Comparison of ENCODE assay signal across 8 cellular contexts in the genomic region with DNA sequence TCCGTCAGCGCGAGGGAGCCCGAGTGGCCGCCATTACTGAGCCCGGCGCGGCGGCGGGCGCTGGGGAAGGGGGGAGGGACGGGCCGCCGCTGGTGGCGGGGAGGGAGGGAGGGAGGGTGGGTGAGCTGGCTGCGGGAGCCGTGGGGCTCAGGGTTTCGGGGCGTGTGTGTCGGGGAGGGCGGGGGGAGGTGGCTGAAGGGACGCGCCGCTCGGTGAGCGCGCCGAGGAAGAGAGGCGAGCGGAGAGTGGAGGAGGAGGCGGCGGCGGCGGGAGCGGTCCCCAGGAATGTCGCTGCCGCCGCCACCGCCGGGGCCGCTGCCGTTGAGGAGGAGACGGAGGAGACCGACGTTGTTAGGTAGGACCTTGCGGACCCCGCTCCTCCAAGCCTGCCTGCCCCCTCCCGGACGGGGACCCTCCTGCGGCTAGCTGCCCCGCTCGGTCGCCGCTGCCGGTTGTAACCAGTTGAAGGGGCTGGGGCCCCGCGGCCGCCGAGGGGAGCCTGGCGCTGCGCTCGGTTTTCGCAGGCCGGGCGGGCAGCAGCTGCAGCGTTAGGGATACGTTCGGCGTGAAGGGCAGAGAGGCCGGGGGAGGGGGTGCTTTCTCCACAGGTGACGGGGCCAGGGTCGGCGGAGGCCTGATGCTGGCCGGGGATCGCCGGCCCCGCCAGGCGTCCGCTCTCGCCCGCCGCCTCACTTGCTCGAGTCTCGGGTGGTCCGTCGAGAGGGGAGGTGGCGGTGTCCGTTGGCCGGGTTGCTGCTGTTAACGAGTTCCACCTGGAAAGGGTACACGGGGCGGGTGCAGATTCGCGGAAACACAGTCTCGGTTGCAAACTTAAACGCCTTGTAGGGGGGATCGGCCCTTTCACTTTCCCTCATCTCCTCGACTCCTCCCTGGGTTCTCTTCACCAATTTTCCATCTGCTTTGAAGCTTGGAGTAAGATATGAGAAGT. TPM values are rescaled to one million over a fixed set of nuclear protein-coding genes. Genes with fewer than 3 reads are reported as not detected.
A peak's percentile ranks its signal among the peaks of the same experiment; 100 is the strongest.
DNase-seq lines count a peak whose midpoint lies in the region; ATAC-seq and TF ChIP-seq lines count a peak whose summit lies in the region.

A gene with protein sequence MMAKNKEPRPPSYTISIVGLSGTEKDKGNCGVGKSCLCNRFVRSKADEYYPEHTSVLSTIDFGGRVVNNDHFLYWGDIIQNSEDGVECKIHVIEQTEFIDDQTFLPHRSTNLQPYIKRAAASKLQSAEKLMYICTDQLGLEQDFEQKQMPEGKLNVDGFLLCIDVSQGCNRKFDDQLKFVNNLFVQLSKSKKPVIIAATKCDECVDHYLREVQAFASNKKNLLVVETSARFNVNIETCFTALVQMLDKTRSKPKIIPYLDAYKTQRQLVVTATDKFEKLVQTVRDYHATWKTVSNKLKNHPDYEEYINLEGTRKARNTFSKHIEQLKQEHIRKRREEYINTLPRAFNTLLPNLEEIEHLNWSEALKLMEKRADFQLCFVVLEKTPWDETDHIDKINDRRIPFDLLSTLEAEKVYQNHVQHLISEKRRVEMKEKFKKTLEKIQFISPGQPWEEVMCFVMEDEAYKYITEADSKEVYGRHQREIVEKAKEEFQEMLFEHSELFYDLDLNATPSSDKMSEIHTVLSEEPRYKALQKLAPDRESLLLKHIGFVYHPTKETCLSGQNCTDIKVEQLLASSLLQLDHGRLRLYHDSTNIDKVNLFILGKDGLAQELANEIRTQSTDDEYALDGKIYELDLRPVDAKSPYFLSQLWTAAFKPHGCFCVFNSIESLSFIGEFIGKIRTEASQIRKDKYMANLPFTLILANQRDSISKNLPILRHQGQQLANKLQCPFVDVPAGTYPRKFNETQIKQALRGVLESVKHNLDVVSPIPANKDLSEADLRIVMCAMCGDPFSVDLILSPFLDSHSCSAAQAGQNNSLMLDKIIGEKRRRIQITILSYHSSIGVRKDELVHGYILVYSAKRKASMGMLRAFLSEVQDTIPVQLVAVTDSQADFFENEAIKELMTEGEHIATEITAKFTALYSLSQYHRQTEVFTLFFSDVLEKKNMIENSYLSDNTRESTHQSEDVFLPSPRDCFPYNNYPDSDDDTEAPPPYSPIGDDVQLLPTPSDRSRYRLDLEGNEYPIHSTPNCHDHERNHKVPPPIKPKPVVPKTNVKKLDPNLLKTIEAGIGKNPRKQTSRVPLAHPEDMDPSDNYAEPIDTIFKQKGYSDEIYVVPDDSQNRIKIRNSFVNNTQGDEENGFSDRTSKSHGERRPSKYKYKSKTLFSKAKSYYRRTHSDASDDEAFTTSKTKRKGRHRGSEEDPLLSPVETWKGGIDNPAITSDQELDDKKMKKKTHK (N-terminal part only) (plus strand): TSS at position 224 of the 949 bp plus-strand sequence. CDS start 13,366 bp downstream, outside the sequence.

- peaks cover 26% of the 10 kb centered on the region for H4K20me1 ChIP-seq in PC-3 (ENCODE audit: low read length)

- no peaks in the 10 kb centered on the region for H3F3A ChIP-seq in PC-3 (ENCODE audit: low read length, unreplicated experiment)

- peak within 1 kb of the TSS; percentile 86 for H3K9ac ChIP-seq in PC-3 (ENCODE audit: low read length)

- H3K4me2 ChIP-seq in PC-3 (ENCODE audit: low read length), result peak within 1 kb of the TSS; percentile 87

- H2AFZ ChIP-seq in PC-3 (ENCODE audit: low read length), result peak within 1 kb of the TSS; percentile 95
- H2AFZ ChIP-seq in neuron (ENCODE audit: low read depth, low read length), result peak within 1 kb of the TSS; percentile 96

- 2% methylated on average over 64 of the region's 98 CpGs; no CpG with 5 or more reads in 1 of the 2 donors for WGBS in transverse colon (ENCODE audit: low coverage in 1 of 2), 2 donors

- no peak for TF ChIP-seq EP300 in transverse colon (IDR thresholded peaks at IDR 0.05; ENCODE audit: low read depth)

- H3K27me3 ChIP-seq in AG04450 (ENCODE audit: control insufficient read depth, insufficient read depth, low read length) (no peaks in the 10 kb centered on the region), PC-3 (ENCODE audit: low read length) (no peaks in the 10 kb centered on the region), neuron (ENCODE audit: insufficient read depth, low read length) (no peaks in the 10 kb centered on the region), transverse colon (no peaks in the 10 kb centered on the region)

- CTCF ChIA-PET in AG04450 (lab: Charles Lee) (interaction anchor here (1.3 kb wide), 1 partner anchor 177 kb away, joined by 6 read pairs; no protein-coding TSS in a partner anchor), PC-3 (lab: Charles Lee) (interaction anchor here (0.5 to 1.9 kb wide), 4 partner anchors 86 to 918 kb away, joined by 4 to 9 read pairs (median 6); a partner anchor contains a TSS)

- peak within 1 kb of the TSS; percentile 83 for H3K4me3 ChIP-seq in AG04450 (ENCODE audit: low read depth, low read length)
- H3K4me3 ChIP-seq in PC-3 (ENCODE audit: low read length), result peak within 1 kb of the TSS; percentile 93
- H3K4me3 ChIP-seq in foreskin fibroblast (ENCODE audit: low read depth in 1 of 2, low read length in 2 of 2), result peak within 1 kb of the TSS; percentile 89 to 97
- H3K4me3 ChIP-seq in neuron (ENCODE audit: low read length), result peak within 1 kb of the TSS; percentile 99
- peak within 1 kb of the TSS; percentile 91 to 96 (median 95) for H3K4me3 ChIP-seq in transverse colon

- intact Hi-C loops in PC-3 (cut with micrococcal nuclease) (loop anchor here (1.0 to 10.0 kb wide), 5 partner anchors 57 to 483 kb away; no protein-coding TSS in a partner anchor), transverse colon (cut with DNase I; ENCODE audit: low total_unique reads) (loop anchor here (5.0 kb wide), 1 partner anchor 125 kb away; a partner anchor contains a TSS)

- TF ChIP-seq CTCF in AG04450 (IDR thresholded peaks at IDR 0.05; ENCODE audit: low read depth, low read length) (0 out of 2 replicates have a peak, but pooled peaks have one; percentile 5), PC-3 (conservative IDR thresholded peaks at IDR 0.05; ENCODE audit: low read depth, low read length) (no peak), foreskin fibroblast (IDR thresholded peaks at IDR 0.05; ENCODE audit: low read depth, low read length) (no peak), transverse colon (IDR thresholded peaks at IDR 0.05) (peak in 4 of 5 experiments; percentile 9 to 44 (median 18))

- H3K27ac ChIP-seq in AG04450 (ENCODE audit: low read depth, low read length), result peak within 1 kb of the TSS; percentile 89
- H3K27ac ChIP-seq in PC-3 (ENCODE audit: low read length), result peak within 1 kb of the TSS; percentile 90
- peak within 1 kb of the TSS; percentile 99 to 100 (median 99) for H3K27ac ChIP-seq in transverse colon

- H3K36me3 ChIP-seq in PC-3 (ENCODE audit: low read depth, low read length) (no peaks in the 10 kb centered on the region), neuron (ENCODE audit: insufficient read depth, low read length) (no peaks in the 10 kb centered on the region), transverse colon (no peaks in the 10 kb centered on the region)

- peak; percentile 73 for TF ChIP-seq POLR2A in transverse colon (IDR thresholded peaks at IDR 0.05)

- in situ Hi-C loops in transverse colon (cut with MboI; ENCODE audit: low pct_ligation_motif_present in 1 of 4, low pct_unique_long_range_greater_than_20kb in 1 of 4, low sequenced_read_pairs in 3 of 4), result loop anchor here in 3 of 4 donors (10.0 to 25.0 kb wide), 2 partner anchors 135 to 177 kb away; a partner anchor contains a TSS

- ATAC-seq in GM18907 (IDR thresholded peaks at IDR 0.05; ENCODE audit: unreplicated experiment) (peak; percentile 50), HG03196 (IDR thresholded peaks at IDR 0.05; ENCODE audit: unreplicated experiment) (peak; percentile 32), PC-3 (peak; percentile 16)

- H3K9me2 ChIP-seq in PC-3 (replicated peaks; ENCODE audit: low read length), result no peaks in the 10 kb centered on the region

- POLR2A ChIA-PET in AG04450 (lab: Yijun Ruan, JAX), result interaction anchor here (0.7 to 1.3 kb wide), 9 partner anchors 126 to 661 kb away, joined by 3 to 8 read pairs (median 5); a partner anchor contains a TSS
- POLR2A ChIA-PET in PC-3 (lab: Charles Lee; ENCODE audit: unreplicated experiment), result interaction anchor here (0.6 to 1.0 kb wide), 10 partner anchors 31 to 1051 kb away, joined by 3 to 25 read pairs (median 5); a partner anchor contains a TSS

- H3K4me1 ChIP-seq in PC-3 (ENCODE audit: insufficient read depth, low read length) (peaks cover 32% of the 10 kb centered on the region), neuron (ENCODE audit: insufficient read depth, low read length) (peaks cover 17% of the 10 kb centered on the region), transverse colon (peaks cover 2 to 61% (median 32%) of the 10 kb centered on the region in 4 donors)

- H3K9me3 ChIP-seq in AG04450 (ENCODE audit: control insufficient read depth, insufficient read depth, low read length), result 0 out of 2 replicates have a peak, but pooled peaks cover 2% of the 10 kb centered on the region
- no peaks in the 10 kb centered on the region for H3K9me3 ChIP-seq in PC-3 (ENCODE audit: low read length)
- H3K9me3 ChIP-seq in neuron (ENCODE audit: low read length), result no peaks in the 10 kb centered on the region
- H3K9me3 ChIP-seq in transverse colon, result no peaks in the 10 kb centered on the region

- no TSS peak for BruUV-seq in PC-3 (replicated peaks; lab: Mats Ljungman, UMichigan)

- H3K79me2 ChIP-seq in PC-3 (ENCODE audit: low read length), result peaks cover 68% of the 10 kb centered on the region

- DNase-seq in AG04450 (ENCODE audit: low read depth, low spot score) (no peak), PC-3 (no peak), foreskin fibroblast (peak in 1 of 2 donors; percentile 53), transverse colon (peak; percentile 51)
- DNase-seq in activated effector memory CD4-positive, alpha-beta T cell treated with Interleukin-2 at 50 U/mL for 16 hours, result peak; percentile 66

RNA-seq across cellular contexts. Expression of the gene that starts here (rescaled TPM):
- 28.2 and 45.6 TPM in 2 replicates for polyA plus RNA-seq in AG04450 (2011; rRNA removed)
- 33.2 and 67.3 TPM in 2 replicates for polyA minus RNA-seq in AG04450 (2011; rRNA and poly(A)+ RNA removed)
- total RNA-seq in PC-3 (2014; rRNA removed) (46.4 and 62.1 TPM in 2 replicates), transverse colon (100 to 1,000 TPM in 1 of 4 donors, 10 to 100 TPM in 3; 66.5 to 120 (median 85.3) TPM)

Comparison
In these comparisons a context has a peak if more than half of its experiments do, and no peak if none do; other contexts are left out.
1. DNase-seq: peak in activated effector memory CD4-positive, alpha-beta T cell treated with Interleukin-2 at 50 U/mL for 16 hours (single experiment) and transverse colon (single experiment); none in AG04450 (single experiment) and PC-3 (single experiment).
2. CTCF ChIP-seq: peak in AG04450 (single experiment) and transverse colon (4 of 5); none in PC-3 (single experiment) and foreskin fibroblast (single experiment).
3. Peak in every context shown above with its lines, with median percentiles within 50 percentile points of each other: H3K27ac ChIP-seq, H3K4me3 ChIP-seq and ATAC-seq.